Comparison of ENCODE assay signal across 15 cellular contexts in genomic region chr12:13163868-13164267, GRCh38. TPM values are rescaled to one million over a fixed set of nuclear protein-coding genes. Genes with fewer than 3 reads are reported as not detected.
DNase-seq lines count a peak whose midpoint lies in the region; ATAC-seq and TF ChIP-seq lines count a peak whose summit lies in the region.
"Had no signal": no experiment of that assay in that cellular context is flagged by ENCODE, and none has a peak within 500 bp of the region (broad histone marks: within the 10 kb centered on the region; RNA-seq: fewer than 3 reads in every experiment).

No MANE protein-coding gene starts in this region.

- peak; percentile 39 for DNase-seq in AG10803 (ENCODE audit: low read depth)
- DNase-seq in RWPE1 (ENCODE audit: low spot score) = no peak
- peak; percentile 74 for DNase-seq in epithelial cell of esophagus (ENCODE audit: low read depth)
- DNase-seq in omental fat pad (ENCODE audit: low spot score) = no peak
- DNase-seq in AML-193 (lab: John Stamatoyannopoulos, UW) = no peak
- no peak for DNase-seq in NCI-H1417 (lab: John Stamatoyannopoulos, UW)
- DNase-seq: 8988T, C1 segment of cervical spinal cord, DMS 273 treated with DMSO at 0.1 percent for 48 hours, HCEC 1CT, NCI-H2227 treated with DMSO at 0.1 percent for 48 hours, NCI-H526 treated with DMSO at 0.1 percent for 48 hours, OCI-M1 had no signal

- TF ChIP-seq CTCF in AG10803 (conservative IDR thresholded peaks at IDR 0.05; ENCODE audit: low read length) (no peak), RWPE1 (conservative IDR thresholded peaks at IDR 0.05; ENCODE audit: low read depth) (no peak), epithelial cell of esophagus (IDR thresholded peaks at IDR 0.05; ENCODE audit: insufficient read depth, low read depth, low read length, missing control alignments) (no peak), omental fat pad (IDR thresholded peaks at IDR 0.05) (no peak)

- peak overlapping the region; percentile 41 for H3K27ac ChIP-seq in RWPE1

- ATAC-seq in omental fat pad (ENCODE audit: low FRiP score) = peak; percentile 79
- ATAC-seq in HG03025 (IDR thresholded peaks at IDR 0.05; ENCODE audit: low FRiP score, unreplicated experiment) = no peak
- no peak for ATAC-seq in GM19023 (IDR thresholded peaks at IDR 0.05; ENCODE audit: unreplicated experiment)

- POLR2A ChIA-PET in RWPE1 (lab: Yijun Ruan, JAX; ENCODE audit: low non-redundant PET) = interaction anchor here (0.7 kb wide), 1 partner anchor 16 kb away, joined by 7 read pairs; no protein-coding TSS in a partner anchor

- CTCF ChIA-PET in RWPE1 (lab: Yijun Ruan, JAX) = interaction anchor here (0.6 to 1.0 kb wide), 3 partner anchors 37 to 1372 kb away, joined by 3 to 5 read pairs (median 4); no protein-coding TSS in a partner anchor

- no peak overlapping the region for H3K4me3 ChIP-seq in AG10803 (ENCODE audit: low read length)
- H3K4me3 ChIP-seq in epithelial cell of esophagus (ENCODE audit: low read length) = no peak overlapping the region

RNA-seq across cellular contexts. Expression of gene EMP1, which starts 32.7 kb away (rescaled TPM):
- 1,000 to 10,000 TPM in 2 of 4 donors, 100 to 1,000 TPM in 2; 687 to 4,689 (median 1,133) TPM for total RNA-seq in omental fat pad

Comparison
In these comparisons a context has a peak if more than half of its experiments do, and no peak if none do; other contexts are left out.
1. DNase-seq: peak in AG10803 (single experiment) and epithelial cell of esophagus (single experiment); none in RWPE1 (single experiment), omental fat pad (single experiment), AML-193 (0 of 2) and NCI-H1417 (0 of 3).